ENCODE assay signal across 16 cellular contexts in the genomic region with DNA sequence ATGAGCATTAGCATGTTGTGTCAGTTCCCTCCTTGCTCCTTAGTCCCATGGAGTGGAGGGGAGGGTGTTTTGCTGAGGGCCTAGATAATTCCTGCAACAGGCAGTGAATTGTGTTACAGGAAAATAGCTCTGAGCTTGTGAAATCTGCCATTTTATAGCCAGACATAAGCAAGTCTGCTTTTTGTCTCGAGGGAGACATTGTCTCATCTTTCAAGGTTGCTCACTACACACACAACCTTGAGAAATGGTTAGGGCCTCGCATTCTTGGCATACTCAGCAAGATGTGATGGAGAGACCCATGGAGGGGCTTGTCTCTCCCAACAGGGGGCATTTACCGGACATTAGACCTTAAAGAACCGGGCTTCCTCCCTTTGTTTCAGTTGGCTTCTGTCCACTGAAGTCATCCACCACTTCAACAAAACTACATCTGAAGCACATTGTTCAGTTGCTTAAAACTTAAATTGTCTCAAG.
DNase-seq lines count a peak whose midpoint lies in the region; ATAC-seq, FAIRE-seq and TF ChIP-seq lines count a peak whose summit lies in the region.
"Had no signal": no experiment of that assay in that cellular context is flagged by ENCODE, and none has a peak within 500 bp of the region (broad histone marks: within the 10 kb centered on the region; RNA-seq: fewer than 3 reads in every experiment).

No MANE protein-coding gene starts in this region.

- H3K9me3 Mint-ChIP-seq in astrocyte (ENCODE audit: unreplicated experiment) = no peaks in the 10 kb centered on the region
- H3K9me3 Mint-ChIP-seq: activated T-cell treated with anti-CD3 and anti-CD28 coated beads, Interleukin-2, amount 50 U/mL, for 4 hours; memory B cell had no signal

- peaks cover 12% of the 10 kb centered on the region for H3K79me1 ChIP-seq in trophoblast cell (ENCODE audit: low read length)

- H3K9me2 ChIP-seq in GM23248 (ENCODE audit: insufficient read depth) (no peaks in the 10 kb centered on the region), hepatocyte (replicated peaks; ENCODE audit: insufficient read depth) (no peaks in the 10 kb centered on the region)

- H2AK5ac ChIP-seq in trophoblast cell (ENCODE audit: low read length) = no peak overlapping the region

- no peak overlapping the region for H3K18ac ChIP-seq in trophoblast cell (ENCODE audit: low read length)

- H2BK5ac ChIP-seq in trophoblast cell (ENCODE audit: low read depth, low read length, poor library complexity) = peak overlapping the region; percentile 57

- peak overlapping the region; percentile 46 for H4K91ac ChIP-seq in trophoblast cell (ENCODE audit: low read depth, low read length)

- no peak overlapping the region for H3K27ac ChIP-seq in GM23248
- peak overlapping the region; percentile 79 for H3K27ac ChIP-seq in astrocyte (ENCODE audit: low read depth, low read length)
- peak overlapping the region; percentile 44 for H3K27ac ChIP-seq in hepatocyte
- H3K27ac ChIP-seq in trophoblast cell (ENCODE audit: low read depth, low read length) = peak overlapping the region; percentile 88

- in situ Hi-C loops in GM23248 (cut with MboI) = no loop called here

- no peak overlapping the region for H3K4me3 ChIP-seq in GM23248
- no peak overlapping the region for H3K4me3 ChIP-seq in astrocyte (ENCODE audit: insufficient read depth, low read depth, low read length)
- no peak overlapping the region for H3K4me3 ChIP-seq in hepatocyte
- no peak overlapping the region for H3K4me3 ChIP-seq in trophoblast cell (ENCODE audit: low read depth, low read length)

- H3K4me1 Mint-ChIP-seq in astrocyte (ENCODE audit: low read depth, unreplicated experiment) = peaks cover 15% of the 10 kb centered on the region

- no peak for TF ChIP-seq POLR2A in H54 (IDR thresholded peaks at IDR 0.05; ENCODE audit: low read depth, low read length)

- H2AFZ ChIP-seq in GM23248 (no peak overlapping the region), astrocyte (ENCODE audit: low read depth, low read length) (peak overlapping the region; percentile 65), hepatocyte (no peak overlapping the region), trophoblast cell (ENCODE audit: insufficient read depth, low read length, poor library complexity) (peak overlapping the region; percentile 64)

- TF ChIP-seq CTCF in astrocyte (IDR thresholded peaks at IDR 0.05; ENCODE audit: insufficient read depth, low read depth, low read length) = no peak
- TF ChIP-seq CTCF in hepatocyte (IDR thresholded peaks at IDR 0.05; ENCODE audit: poor library complexity) = no peak

- FAIRE-seq in astrocyte (lab: Jason Lieb, UNC) = no peak
- no peak for FAIRE-seq in H54 (lab: Jason Lieb, UNC)
- FAIRE-seq in frontal cortex (lab: Jason Lieb, UNC) = no peak

- H2BK12ac ChIP-seq in trophoblast cell (ENCODE audit: low read length) = no peak overlapping the region

- no peak overlapping the region for H3K4ac ChIP-seq in trophoblast cell (ENCODE audit: low read depth, low read length)

- ATAC-seq in HG03571 (IDR thresholded peaks at IDR 0.05; ENCODE audit: unreplicated experiment) = no peak
- ATAC-seq: activated T-cell treated with anti-CD3 and anti-CD28 coated beads, Interleukin-2, amount 50 U/mL, for 4 hours had no signal

- H3K79me2 ChIP-seq in GM23248 (ENCODE audit: insufficient read depth) = no peaks in the 10 kb centered on the region
- no peaks in the 10 kb centered on the region for H3K79me2 ChIP-seq in astrocyte (ENCODE audit: insufficient read depth, low read length)
- H3K79me2 ChIP-seq in hepatocyte = peaks cover 5% of the 10 kb centered on the region
- peaks cover 1% of the 10 kb centered on the region for H3K79me2 ChIP-seq in trophoblast cell (ENCODE audit: control insufficient read depth, insufficient read depth, low read length, poor library complexity)

- no peaks in the 10 kb centered on the region for H3K36me3 Mint-ChIP-seq in astrocyte (ENCODE audit: low read depth, unreplicated experiment)
- H3K36me3 Mint-ChIP-seq: memory B cell had no signal

- H3K9me3 ChIP-seq in GM23248 (ENCODE audit: low read depth) (no peaks in the 10 kb centered on the region), astrocyte (ENCODE audit: insufficient read depth, low read depth, low read length) (no peaks in the 10 kb centered on the region), hepatocyte (ENCODE audit: low read depth) (no peaks in the 10 kb centered on the region), trophoblast cell (ENCODE audit: insufficient read depth, low read depth, low read length) (no peaks in the 10 kb centered on the region)

- H3K27me3 ChIP-seq in GM23248 (replicated peaks; ENCODE audit: insufficient read depth) (no peaks in the 10 kb centered on the region), astrocyte (ENCODE audit: insufficient read depth, low read length) (no peaks in the 10 kb centered on the region), hepatocyte (no peaks in the 10 kb centered on the region), trophoblast cell (ENCODE audit: insufficient read depth, low read length) (no peaks in the 10 kb centered on the region)

- H4K12ac ChIP-seq in trophoblast cell (ENCODE audit: low read depth, low read length) = no peak overlapping the region

- DNase-seq in GM23248 (peak; percentile 24), astrocyte (ENCODE audit: low read depth) (peak; percentile 76), hepatocyte (ENCODE audit: low spot score) (peak; percentile 26), trophoblast cell (no peak), T-helper 1 cell (no peak), H54 (ENCODE audit: insufficient read length, low spot score) (no peak), frontal cortex (ENCODE audit: low spot score in 2 of 2) (no peak)
- DNase-seq: activated CD4-positive, alpha-beta T cell treated with anti-CD3 and anti-CD28 coated beads for 48 hours; activated T-cell treated with anti-CD3 and anti-CD28 coated beads, Interleukin-2, amount 50 U/mL, for 4 hours; C1 segment of cervical spinal cord; effector CD8-positive, alpha-beta T cell; NCI-H1048; NCI-H226; stimulated activated naive CD4-positive, alpha-beta T cell had no signal

- no peak overlapping the region for H3K14ac ChIP-seq in trophoblast cell (ENCODE audit: low read length)

- H3F3A ChIP-seq in GM23248 (ENCODE audit: insufficient read depth) = no peaks in the 10 kb centered on the region

- H3K4me3 Mint-ChIP-seq in astrocyte (ENCODE audit: unreplicated experiment) = no peak overlapping the region
- H3K4me3 Mint-ChIP-seq: activated T-cell treated with anti-CD3 and anti-CD28 coated beads, Interleukin-2, amount 50 U/mL, for 4 hours; memory B cell had no signal

- no peak overlapping the region for H3K23ac ChIP-seq in trophoblast cell (ENCODE audit: low read length)

- peak overlapping the region; percentile 37 for H4K8ac ChIP-seq in trophoblast cell (ENCODE audit: low read depth, low read length)

- peak overlapping the region; percentile 95 for H3K27ac Mint-ChIP-seq in astrocyte (ENCODE audit: unreplicated experiment)

- H4K20me1 ChIP-seq in GM23248 (ENCODE audit: insufficient read depth) = no peaks in the 10 kb centered on the region
- H4K20me1 ChIP-seq in astrocyte (ENCODE audit: insufficient read depth, low read length) = no peaks in the 10 kb centered on the region
- no peaks in the 10 kb centered on the region for H4K20me1 ChIP-seq in hepatocyte (ENCODE audit: insufficient read depth, poor library complexity, severe bottlenecking)

- no peak overlapping the region for H3K4me2 ChIP-seq in GM23248 (ENCODE audit: unreplicated experiment)
- peak overlapping the region; percentile 69 for H3K4me2 ChIP-seq in astrocyte (ENCODE audit: low read length)
- H3K4me2 ChIP-seq in hepatocyte = peak overlapping the region; percentile 28
- peak overlapping the region; percentile 4 for H3K4me2 ChIP-seq in trophoblast cell (ENCODE audit: low read length)

- H3K9ac ChIP-seq in GM23248 = no peak overlapping the region
- peak overlapping the region; percentile 61 for H3K9ac ChIP-seq in astrocyte (ENCODE audit: low read length)
- H3K9ac ChIP-seq in trophoblast cell (ENCODE audit: low read length) = no peak overlapping the region

- no peaks in the 10 kb centered on the region for H3K27me3 Mint-ChIP-seq in astrocyte (ENCODE audit: low read depth, unreplicated experiment)
- H3K27me3 Mint-ChIP-seq: memory B cell had no signal

- H3K4me1 ChIP-seq in GM23248 (ENCODE audit: insufficient read depth) (peaks cover 16% of the 10 kb centered on the region; the same call in 1 of the 2 replicates), astrocyte (ENCODE audit: insufficient read depth, low read length) (peaks cover 26% of the 10 kb centered on the region), hepatocyte (ENCODE audit: insufficient read depth) (no peaks in the 10 kb centered on the region), trophoblast cell (ENCODE audit: control insufficient read depth in 1 of 2, insufficient read depth in 2 of 2, low read length in 2 of 2) (peaks cover 2 to 10% of the 10 kb centered on the region in 2 experiments)

- H3K36me3 ChIP-seq in GM23248 (ENCODE audit: low read depth) = no peaks in the 10 kb centered on the region
- no peaks in the 10 kb centered on the region for H3K36me3 ChIP-seq in astrocyte (ENCODE audit: insufficient read depth, low read length)
- H3K36me3 ChIP-seq in hepatocyte (replicated peaks; ENCODE audit: insufficient read depth, low read depth) = no peaks in the 10 kb centered on the region
- no peaks in the 10 kb centered on the region for H3K36me3 ChIP-seq in trophoblast cell (ENCODE audit: control insufficient read depth in 1 of 2, insufficient read depth in 2 of 2, low read length in 2 of 2)

- H2BK120ac ChIP-seq in trophoblast cell (ENCODE audit: insufficient read depth, low read length, poor library complexity) = peak overlapping the region; percentile 74

- 77% methylated on average over 4 of the region's 4 CpGs for WGBS in GM23248 (ENCODE audit: low coverage in 1 of 2, low lambda C conversion rate in 2 of 2, missing lambda C conversion rate in 2 of 2), 2 experiments
- 52% methylated on average over 4 of the region's 4 CpGs for WGBS in hepatocyte (ENCODE audit: low lambda C conversion rate, missing lambda C conversion rate)
- WGBS in trophoblast cell (ENCODE audit: extremely low coverage, insufficient coverage, insufficient read length) = no CpG with 5 or more reads among the region's 4 CpGs

Comparison
In these comparisons a context has a peak if more than half of its experiments do, and no peak if none do; other contexts are left out.
1. DNase-seq: peak in GM23248 (single experiment), astrocyte (single experiment) and hepatocyte (single experiment); none in trophoblast cell (0 of 2), T-helper 1 cell (0 of 5), H54 (single experiment) and frontal cortex (0 of 2).
2. H2AFZ ChIP-seq: peak in astrocyte (single experiment) and trophoblast cell (single experiment); none in GM23248 (single experiment) and hepatocyte (single experiment).